ENCODE assay signal across 9 cellular contexts in genomic region chr19:7926727-7927604, GRCh38. TPM values are rescaled to one million over a fixed set of nuclear protein-coding genes. Genes with fewer than 3 reads are reported as not detected.
DNase-seq lines count a peak whose midpoint lies in the region; ATAC-seq and TF ChIP-seq lines count a peak whose summit lies in the region.
"Had no signal": no experiment of that assay in that cellular context is flagged by ENCODE, and none has a peak within 500 bp of the region (broad histone marks: within the 10 kb centered on the region; RNA-seq: fewer than 3 reads in every experiment).

No MANE protein-coding gene starts in this region.

- POLR2A ChIA-PET in activated CD4-positive, alpha-beta memory T cell treated with anti-CD3 and anti-CD28 coated beads for 36 hours (lab: Charles Lee), result interaction anchor here (1.1 kb wide), 1 partner anchor 17 kb away, joined by 3 read pairs; no protein-coding TSS in a partner anchor

- H3K4me3 Mint-ChIP-seq in T-helper 2 cell treated with Interferon-gamma antibody and Interleukin-4, amounts not matched to agents 5 μg/mL and 100 μg/mL, for 36 hours, result peak overlapping the region; percentile 67
- H3K4me3 Mint-ChIP-seq in activated CD4-positive, alpha-beta memory T cell treated with anti-CD3 and anti-CD28 coated beads for 36 hours, result peak overlapping the region; percentile 43
- peak overlapping the region; percentile 80 to 81 for H3K4me3 Mint-ChIP-seq in stimulated activated naive B cell treated with anti-CD40 and anti-IgM and Interleukin-4, amounts not matched to agents 10 μg/mL and 1 μg/mL and 100 μg/mL, for 72 hours

- H3K4me3 ChIP-seq in iPS-20b (ENCODE audit: low read length), result peak overlapping the region; percentile 68; the same call in 1 of the 2 replicates
- H3K4me3 ChIP-seq: body of pancreas had no signal

- peaks cover 11% of the 10 kb centered on the region for H3K36me3 Mint-ChIP-seq in T-helper 2 cell treated with Interferon-gamma antibody and Interleukin-4, amounts not matched to agents 5 μg/mL and 100 μg/mL, for 36 hours (ENCODE audit: low read depth)
- H3K36me3 Mint-ChIP-seq in activated CD4-positive, alpha-beta memory T cell treated with anti-CD3 and anti-CD28 coated beads for 36 hours, result peaks cover 10% of the 10 kb centered on the region
- peaks cover 36 to 51% of the 10 kb centered on the region in 2 donors for H3K36me3 Mint-ChIP-seq in stimulated activated naive B cell treated with anti-CD40 and anti-IgM and Interleukin-4, amounts not matched to agents 10 μg/mL and 1 μg/mL and 100 μg/mL, for 72 hours

- no peak for DNase-seq in T-helper 2 cell treated with Interferon-gamma antibody and Interleukin-4, amounts not matched to agents 5 μg/mL and 100 μg/mL, for 36 hours (ENCODE audit: low spot score)
- DNase-seq in T-helper 2 cell (no peak), foreskin keratinocyte (no peak), mesenteric fat pad (ENCODE audit: low spot score) (no peak)
- DNase-seq in activated CD4-positive, alpha-beta memory T cell treated with anti-CD3 and anti-CD28 coated beads for 36 hours, result no peak
- no peak for DNase-seq in stimulated activated naive B cell treated with anti-CD40 and anti-IgM and Interleukin-4, amounts not matched to agents 10 μg/mL and 1 μg/mL and 100 μg/mL, for 72 hours

- peaks cover 26% of the 10 kb centered on the region for H3K36me3 ChIP-seq in iPS-20b (ENCODE audit: insufficient read depth, low read depth, low read length)

- TF ChIP-seq CTCF in foreskin keratinocyte (conservative IDR thresholded peaks at IDR 0.05), result no peak

- CTCF ChIA-PET in activated CD4-positive, alpha-beta memory T cell treated with anti-CD3 and anti-CD28 coated beads for 36 hours (lab: Charles Lee), result interaction anchor here (1.2 kb wide), 2 partner anchors 15 to 17 kb away, joined by 4 read pairs; no protein-coding TSS in a partner anchor

- H3K27me3 ChIP-seq in iPS-20b (ENCODE audit: insufficient read depth, low read length) (no peaks in the 10 kb centered on the region), foreskin keratinocyte (peaks cover 5% of the 10 kb centered on the region)
- H3K27me3 ChIP-seq: body of pancreas had no signal

- no peak overlapping the region for H3K27ac Mint-ChIP-seq in T-helper 2 cell treated with Interferon-gamma antibody and Interleukin-4, amounts not matched to agents 5 μg/mL and 100 μg/mL, for 36 hours
- H3K27ac Mint-ChIP-seq in activated CD4-positive, alpha-beta memory T cell treated with anti-CD3 and anti-CD28 coated beads for 36 hours, result no peak overlapping the region
- peak overlapping the region; percentile 86 for H3K27ac Mint-ChIP-seq in stimulated activated naive B cell treated with anti-CD40 and anti-IgM and Interleukin-4, amounts not matched to agents 10 μg/mL and 1 μg/mL and 100 μg/mL, for 72 hours

- no peak for ATAC-seq in stimulated activated naive B cell treated with anti-CD40 and anti-IgM and Interleukin-4, amounts not matched to agents 10 μg/mL and 1 μg/mL and 100 μg/mL, for 72 hours (replicated peaks)
- ATAC-seq in foreskin keratinocyte (no peak), HG02973 (IDR thresholded peaks at IDR 0.05; ENCODE audit: unreplicated experiment) (no peak)

- no peak overlapping the region for H3K27ac ChIP-seq in iPS-20b (ENCODE audit: low read length)
- H3K27ac ChIP-seq in foreskin keratinocyte, result no peak overlapping the region

- peaks cover 10% of the 10 kb centered on the region for H3K4me1 Mint-ChIP-seq in T-helper 2 cell treated with Interferon-gamma antibody and Interleukin-4, amounts not matched to agents 5 μg/mL and 100 μg/mL, for 36 hours (ENCODE audit: low read depth)
- H3K4me1 Mint-ChIP-seq in activated CD4-positive, alpha-beta memory T cell treated with anti-CD3 and anti-CD28 coated beads for 36 hours (ENCODE audit: low read depth), result peaks cover 22% of the 10 kb centered on the region
- H3K4me1 Mint-ChIP-seq in stimulated activated naive B cell treated with anti-CD40 and anti-IgM and Interleukin-4, amounts not matched to agents 10 μg/mL and 1 μg/mL and 100 μg/mL, for 72 hours, result peaks cover 18 to 35% of the 10 kb centered on the region in 2 donors

- H3K4me1 ChIP-seq in iPS-20b (ENCODE audit: insufficient read depth, low read length) (no peaks in the 10 kb centered on the region; the same call in 1 of the 2 replicates), foreskin keratinocyte (peaks cover 11% of the 10 kb centered on the region)

- H3K9me3 ChIP-seq in iPS-20b (ENCODE audit: insufficient read depth, low read depth, low read length), result no peaks in the 10 kb centered on the region
- H3K9me3 ChIP-seq: body of pancreas had no signal

- no peaks in the 10 kb centered on the region for H3K27me3 Mint-ChIP-seq in T-helper 2 cell treated with Interferon-gamma antibody and Interleukin-4, amounts not matched to agents 5 μg/mL and 100 μg/mL, for 36 hours (ENCODE audit: low read depth)
- H3K27me3 Mint-ChIP-seq in activated CD4-positive, alpha-beta memory T cell treated with anti-CD3 and anti-CD28 coated beads for 36 hours, result no peaks in the 10 kb centered on the region
- H3K27me3 Mint-ChIP-seq in stimulated activated naive B cell treated with anti-CD40 and anti-IgM and Interleukin-4, amounts not matched to agents 10 μg/mL and 1 μg/mL and 100 μg/mL, for 72 hours, result peaks cover 0 to 8% of the 10 kb centered on the region in 2 donors

- no peaks in the 10 kb centered on the region for H3K9me3 Mint-ChIP-seq in T-helper 2 cell treated with Interferon-gamma antibody and Interleukin-4, amounts not matched to agents 5 μg/mL and 100 μg/mL, for 36 hours
- H3K9me3 Mint-ChIP-seq in activated CD4-positive, alpha-beta memory T cell treated with anti-CD3 and anti-CD28 coated beads for 36 hours, result no peaks in the 10 kb centered on the region
- no peaks in the 10 kb centered on the region for H3K9me3 Mint-ChIP-seq in stimulated activated naive B cell treated with anti-CD40 and anti-IgM and Interleukin-4, amounts not matched to agents 10 μg/mL and 1 μg/mL and 100 μg/mL, for 72 hours

- H3K9ac ChIP-seq in iPS-20b (ENCODE audit: low read depth, low read length), result no peak overlapping the region; the same call in 1 of the 2 replicates

- intact Hi-C loops in activated CD4-positive, alpha-beta memory T cell treated with anti-CD3 and anti-CD28 coated beads for 36 hours (cut with micrococcal nuclease), result no loop called here

RNA-seq across cellular contexts. Expression of gene CTXN1, which starts 1.0 kb away (rescaled TPM):
- under 1 TPM; 0.29 to 0.77 TPM for total RNA-seq in activated CD4-positive, alpha-beta memory T cell treated with anti-CD3 and anti-CD28 coated beads for 36 hours
- total RNA-seq in foreskin keratinocyte, result 1.5 and 1.7 TPM in 2 replicates
- polyA plus RNA-seq in foreskin keratinocyte, result 5.1 and 6.4 TPM in 2 replicates
- 0.96 TPM for total RNA-seq in mesenteric fat pad

RNA-seq across cellular contexts. Expression of gene SNAPC2, which starts 6.8 kb away (rescaled TPM):
- total RNA-seq in activated CD4-positive, alpha-beta memory T cell treated with anti-CD3 and anti-CD28 coated beads for 36 hours, result 10 to 100 TPM; 18.7 to 20.2 TPM
- total RNA-seq in foreskin keratinocyte (22.5 and 22.7 TPM in 2 replicates), mesenteric fat pad (17.8 TPM)
- polyA plus RNA-seq in foreskin keratinocyte, result 30.6 and 32.0 TPM in 2 replicates

RNA-seq across cellular contexts. Expression of gene TGFBR3L, which starts 12.3 kb away (rescaled TPM):
- 1 to 10 TPM; 4.4 to 4.6 TPM for total RNA-seq in activated CD4-positive, alpha-beta memory T cell treated with anti-CD3 and anti-CD28 coated beads for 36 hours
- total RNA-seq in foreskin keratinocyte, result 2.1 and 2.5 TPM in 2 replicates
- polyA plus RNA-seq in foreskin keratinocyte, result 3.6 and 5.0 TPM in 2 replicates
- not detected for total RNA-seq in mesenteric fat pad

RNA-seq across cellular contexts. Expression of gene TIMM44, which starts 16.5 kb away (rescaled TPM):
- total RNA-seq in activated CD4-positive, alpha-beta memory T cell treated with anti-CD3 and anti-CD28 coated beads for 36 hours, result 10 to 100 TPM; 66.5 to 68.5 TPM
- total RNA-seq in foreskin keratinocyte, result 63.0 and 67.5 TPM in 2 replicates
- 50.0 and 53.9 TPM in 2 replicates for polyA plus RNA-seq in foreskin keratinocyte
- total RNA-seq in mesenteric fat pad, result 48.9 TPM

RNA-seq across cellular contexts. Expression of gene MAP2K7, which starts 23.3 kb away (rescaled TPM):
- total RNA-seq in activated CD4-positive, alpha-beta memory T cell treated with anti-CD3 and anti-CD28 coated beads for 36 hours, result 10 to 100 TPM; 29.1 to 30.1 TPM
- total RNA-seq in foreskin keratinocyte (12.7 and 13.5 TPM in 2 replicates), mesenteric fat pad (26.7 TPM)
- polyA plus RNA-seq in foreskin keratinocyte, result 15.6 and 18.3 TPM in 2 replicates
